Comparison of ENCODE assay signal across 24 cellular contexts in the genomic region with DNA sequence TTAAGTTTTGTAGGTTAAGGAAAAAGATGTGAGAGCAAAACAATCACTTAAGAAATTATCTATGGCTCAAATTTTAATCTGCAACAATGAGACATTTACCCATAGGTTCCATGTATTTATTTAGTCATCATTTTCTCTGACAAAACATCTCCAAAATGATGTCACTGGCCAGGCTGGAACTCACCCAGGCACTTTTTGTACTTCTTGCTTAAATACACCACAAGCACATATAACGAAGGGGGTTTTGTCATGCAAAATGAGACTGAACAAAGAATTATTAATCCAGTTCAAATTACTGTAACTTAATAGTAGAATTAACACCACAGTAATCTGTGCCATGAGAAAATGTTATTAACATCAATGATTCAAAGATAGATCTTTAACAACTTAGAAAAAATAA.
"Had no signal": no experiment of that assay in that cellular context is flagged by ENCODE, and none has a peak within 500 bp of the region (broad histone marks: within the 10 kb centered on the region; RNA-seq: fewer than 3 reads in every experiment).

No MANE protein-coding gene starts in this region.

- FAIRE-seq: urothelium cell line had no signal

- H3K27ac ChIP-seq: hepatocyte, left ventricle myocardium inferior, ovary, right atrium auricular region, right lobe of liver, skin epidermis, stomach, testis, thyroid gland, upper lobe of right lung had no signal

- H3K4me3 ChIP-seq: hepatocyte, left ventricle myocardium inferior, lung, mucosa of descending colon, ovary, right atrium auricular region, right lobe of liver, skin epidermis, stomach, testis, thyroid gland, upper lobe of right lung had no signal

- H3K9me3 ChIP-seq: left ventricle myocardium inferior, mucosa of descending colon, ovary, right atrium auricular region, right lobe of liver, stomach, testis, thyroid gland, upper lobe of right lung had no signal

- H3K36me3 ChIP-seq: left ventricle myocardium inferior, ovary, right atrium auricular region, right lobe of liver, thyroid gland, upper lobe of right lung had no signal

- H3K4me1 ChIP-seq: right lobe of liver, testis, thyroid gland, upper lobe of right lung had no signal

- H3K27me3 ChIP-seq: hepatocyte, ovary, right atrium auricular region, right lobe of liver, stomach, testis, thyroid gland, upper lobe of right lung had no signal

- ATAC-seq: mucosa of descending colon; naive thymus-derived CD4-positive, alpha-beta T cell; natural killer cell treated with Interleukin-12 subunit alpha and Interleukin-12 subunit beta and Interleukin-15 and Interleukin-18, amount 100 ng/mL, for 72 hours; right lobe of liver; stimulated activated naive B cell treated with anti-CD40 and anti-IgM and Interleukin-4, amounts not matched to agents 10 μg/mL and 1 μg/mL and 100 μg/mL, for 72 hours; stimulated activated naive CD8-positive, alpha-beta T cell treated with anti-CD3 and anti-CD28 coated beads, Interleukin-15, Interleukin-2, amounts not matched to agents 100 U/mL and 50 U/mL, for 24 hours; upper lobe of right lung had no signal

- DNase-seq: islet precursor cell; left ventricle myocardium inferior; mesendoderm; mucosa of descending colon; naive thymus-derived CD4-positive, alpha-beta T cell; ovary; right lobe of liver; stimulated activated CD4-positive, alpha-beta T cell treated with anti-CD3 and anti-CD28 coated beads, Interleukin-12 subunit alpha, Interleukin-12 subunit beta, amount 100 ng/mL, for 4 hours; stimulated activated CD4-positive, alpha-beta T cell treated with anti-CD3 and anti-CD28 coated beads, Interleukin-15, amount 100 ng/mL, for 24 hours; stimulated activated CD4-positive, alpha-beta T cell treated with anti-CD3 and anti-CD28 coated beads, Interleukin-2, amount 100 ng/mL, for 24 hours; stimulated activated CD4-positive, alpha-beta T cell treated with anti-CD3 and anti-CD28 coated beads, Interleukin-4, amount 100 ng/mL, for 1 hour; stimulated activated naive B cell treated with anti-CD40 and anti-IgM and Interleukin-4, amounts not matched to agents 10 μg/mL and 1 μg/mL and 100 μg/mL, for 72 hours; stimulated activated naive CD8-positive, alpha-beta T cell treated with anti-CD3 and anti-CD28 coated beads, Interleukin-15, Interleukin-2, amounts not matched to agents 100 U/mL and 50 U/mL, for 24 hours; stomach; testis; thyroid gland; trophoblast cell; upper lobe of right lung had no signal
